ENCODE assay signal across 25 cellular contexts in genomic region chr11:93757924-93758865, GRCh38.
"Had no signal": no experiment of that assay in that cellular context is flagged by ENCODE, and none has a peak within 500 bp of the region (broad histone marks: within the 10 kb centered on the region; RNA-seq: fewer than 3 reads in every experiment).

No MANE protein-coding gene starts in this region.

- ATAC-seq: left cardiac atrium; left lung; lower lobe of right lung; natural killer cell; stimulated activated memory B cell treated with anti-CD40 and anti-IgM and Interleukin-4, amounts not matched to agents 10 μg/mL and 1 μg/mL and 100 μg/mL, for 72 hours had no signal

- H3K27ac ChIP-seq: left lung, lower lobe of right lung, neural progenitor cell, ovary, right atrium auricular region, right lobe of liver, suprapubic skin, tibial nerve, upper lobe of left lung had no signal

- H3K9me3 Mint-ChIP-seq: natural killer cell; nephron progenitor cell; neural progenitor cell; stimulated activated memory B cell treated with anti-CD40 and anti-IgM and Interleukin-4, amounts not matched to agents 10 μg/mL and 1 μg/mL and 100 μg/mL, for 72 hours had no signal

- H3K27me3 ChIP-seq: left lung, neural progenitor cell, ovary, right atrium auricular region, right lobe of liver, suprapubic skin, tibial nerve, upper lobe of left lung had no signal

- H2AFZ ChIP-seq: neural progenitor cell had no signal

- H3K4me3 Mint-ChIP-seq: naive B cell; natural killer cell; nephron progenitor cell; neural progenitor cell; stimulated activated memory B cell treated with anti-CD40 and anti-IgM and Interleukin-4, amounts not matched to agents 10 μg/mL and 1 μg/mL and 100 μg/mL, for 72 hours had no signal

- H3K9me3 ChIP-seq: left lung, lower lobe of right lung, ovary, right atrium auricular region, right lobe of liver, suprapubic skin, tibial nerve, upper lobe of left lung had no signal

- H3K4me1 Mint-ChIP-seq: naive B cell, natural killer cell, nephron progenitor cell, neural progenitor cell had no signal

- H3K4me3 ChIP-seq: left lung, lower lobe of right lung, neural progenitor cell, ovary, right atrium auricular region, right lobe of liver, smooth muscle cell, suprapubic skin, tibial nerve, upper lobe of left lung had no signal

- H3K27me3 Mint-ChIP-seq: naive B cell; progenitor cell of endocrine pancreas; stimulated activated memory B cell treated with anti-CD40 and anti-IgM and Interleukin-4, amounts not matched to agents 10 μg/mL and 1 μg/mL and 100 μg/mL, for 72 hours had no signal

- H3K4me2 ChIP-seq: neural progenitor cell, smooth muscle cell had no signal

- H3K27ac Mint-ChIP-seq: naive B cell; natural killer cell; nephron progenitor cell; neural progenitor cell; progenitor cell of endocrine pancreas; stimulated activated memory B cell treated with anti-CD40 and anti-IgM and Interleukin-4, amounts not matched to agents 10 μg/mL and 1 μg/mL and 100 μg/mL, for 72 hours had no signal

- H3K4me1 ChIP-seq: left lung, lower lobe of right lung, neural progenitor cell, right atrium auricular region, right lobe of liver, suprapubic skin, tibial nerve, upper lobe of left lung had no signal

- H3K36me3 Mint-ChIP-seq: natural killer cell had no signal

- DNase-seq: hippocampal formation; kidney glomerular epithelial cell; left cardiac atrium; left lung; lower lobe of right lung; mammary epithelial cell; mesenchymal stem cell; naive B cell; natural killer cell; nephron progenitor cell; ovary; right lobe of liver; stimulated activated CD4-positive, alpha-beta T cell treated with anti-CD3 and anti-CD28 coated beads, Interleukin-1b, Interleukin-23, amount 100 ng/mL, for 48 hours; stimulated activated CD4-positive, alpha-beta T cell treated with anti-CD3 and anti-CD28 coated beads, Interleukin-2, amount 100 ng/mL, for 48 hours; stimulated activated CD4-positive, alpha-beta T cell treated with anti-CD3 and anti-CD28 coated beads, Interleukin-4, amount 100 ng/mL, for 4 hours; stimulated activated CD8-positive, alpha-beta memory T cell treated with anti-CD3 and anti-CD28 coated beads, Interleukin-4, amount 100 ng/mL, for 48 hours; stimulated activated naive CD4-positive, alpha-beta T cell treated with Interleukin-2 at 50 U/mL for 16 hours had no signal

- H3K9ac ChIP-seq: neural progenitor cell had no signal

- H3K36me3 ChIP-seq: ovary had no signal
